ENCODE assay signal across 22 cellular contexts in the genomic region with DNA sequence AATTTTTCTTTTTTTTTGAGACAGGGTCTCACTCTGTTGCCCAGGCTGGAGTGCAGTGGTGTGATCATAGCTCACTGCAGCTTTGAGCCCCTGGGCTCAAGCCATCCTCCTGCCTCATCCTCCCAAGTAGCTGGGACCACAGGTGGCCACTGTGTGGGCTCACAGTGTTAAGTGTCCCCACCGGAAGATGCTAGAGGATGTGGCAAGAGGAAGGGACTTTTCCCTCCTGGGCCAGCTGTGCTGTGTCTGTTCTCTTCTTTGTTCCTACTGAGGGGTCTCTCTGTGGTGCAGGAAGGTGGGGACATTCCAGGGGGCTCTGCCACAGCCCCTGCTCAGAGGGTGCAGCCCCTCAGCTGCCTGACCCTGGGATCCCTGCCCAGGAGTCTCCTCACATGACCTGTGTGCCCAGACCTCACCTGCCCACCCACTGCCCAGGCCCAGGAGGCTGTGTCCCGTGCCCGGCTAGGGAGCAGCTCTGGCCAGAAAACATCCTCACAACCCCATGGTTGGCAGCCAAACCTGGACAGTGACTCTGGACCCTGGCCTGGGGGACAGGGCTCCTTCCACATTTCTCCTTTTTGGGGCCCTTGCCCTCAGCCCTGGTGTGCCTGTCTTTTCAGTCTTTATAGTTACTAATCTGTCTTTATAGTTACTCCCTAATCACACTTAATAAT. TPM values are rescaled to one million over a fixed set of nuclear protein-coding genes. Genes with fewer than 3 reads are reported as not detected.
DNase-seq lines count a peak whose midpoint lies in the region; ATAC-seq and TF ChIP-seq lines count a peak whose summit lies in the region.
"Had no signal": no experiment of that assay in that cellular context is flagged by ENCODE, and none has a peak within 500 bp of the region (broad histone marks: within the 10 kb centered on the region; RNA-seq: fewer than 3 reads in every experiment).

No MANE protein-coding gene starts in this region.

- H4K8ac ChIP-seq in neuronal stem cell (ENCODE audit: low read depth, low read length), result no peak overlapping the region

- no peak overlapping the region for H4K91ac ChIP-seq in neuronal stem cell (ENCODE audit: low read depth, low read length, poor library complexity)

- peak overlapping the region; percentile 38 for H3K27ac Mint-ChIP-seq in activated CD8-positive, alpha-beta memory T cell treated with anti-CD3 and anti-CD28 coated beads, Interleukin-2, amount 10 ng/mL, durations not matched to agents 7 days and 5 days
- H3K27ac Mint-ChIP-seq: activated CD4-positive, alpha-beta memory T cell treated with anti-CD3 and anti-CD28 coated beads for 36 hours had no signal

- H3K9me3 ChIP-seq in neuronal stem cell (replicated peaks in 1 of 2; ENCODE audit: control insufficient read depth in 2 of 2, insufficient read depth in 1 of 2, low read depth in 1 of 2, low read length in 2 of 2) (peaks cover 9 to 15% of the 10 kb centered on the region in 2 donors), adrenal gland (replicated peaks in 1 of 3) (peaks cover 0 to 5% (median 0%) of the 10 kb centered on the region in 3 donors), gastrocnemius medialis (peaks cover 0 to 7% (median 0%) of the 10 kb centered on the region in 3 donors)
- H3K9me3 ChIP-seq: psoas muscle had no signal

- no peak for DNase-seq in activated CD8-positive, alpha-beta memory T cell treated with anti-CD3 and anti-CD28 coated beads, Interleukin-2, amount 10 ng/mL, durations not matched to agents 7 days and 5 days
- DNase-seq in activated CD8-positive, alpha-beta memory T cell treated with anti-CD3 and anti-CD28 coated beads, Interleukin-2, amount 50 U/mL, for 48 hours, result no peak
- DNase-seq in neuronal stem cell (ENCODE audit: low spot score) (no peak), adrenal gland (no peak), cortex of kidney (lab: John Stamatoyannopoulos, UW) (no peak), gastrocnemius medialis (no peak)
- DNase-seq: activated CD4-positive, alpha-beta memory T cell treated with anti-CD3 and anti-CD28 coated beads for 36 hours; activated gamma-delta T cell; brain microvascular endothelial cell; effector CD4-positive, alpha-beta T cell; H7; KG1; MM.1S; NCI-H1436; NCI-H2107; psoas muscle; SIG-M5; SW 1271; upper lobe of right lung had no signal

- no peak overlapping the region for H2BK12ac ChIP-seq in neuronal stem cell (ENCODE audit: low read length)

- no peak overlapping the region for H3K4me3 ChIP-seq in neuronal stem cell (ENCODE audit: low read length in 2 of 2)
- H3K4me3 ChIP-seq in adrenal gland, result no peak overlapping the region
- H3K4me3 ChIP-seq in gastrocnemius medialis, result no peak overlapping the region
- H3K4me3 ChIP-seq: psoas muscle, upper lobe of right lung had no signal

- peaks cover 18% of the 10 kb centered on the region for H3K9me3 Mint-ChIP-seq in activated CD8-positive, alpha-beta memory T cell treated with anti-CD3 and anti-CD28 coated beads, Interleukin-2, amount 10 ng/mL, durations not matched to agents 7 days and 5 days (ENCODE audit: low read depth)

- ATAC-seq in activated CD8-positive, alpha-beta memory T cell treated with anti-CD3 and anti-CD28 coated beads, Interleukin-2, amount 10 ng/mL, durations not matched to agents 7 days and 5 days, result peak; percentile 45
- peak; percentile 77 for ATAC-seq in GM19397 (IDR thresholded peaks at IDR 0.05; ENCODE audit: unreplicated experiment)
- peak; percentile 72 for ATAC-seq in HG03378 (IDR thresholded peaks at IDR 0.05; ENCODE audit: unreplicated experiment)
- ATAC-seq in gastrocnemius medialis, result no peak
- ATAC-seq: Panc1, psoas muscle, upper lobe of right lung had no signal

- no peak overlapping the region for H3K4me2 ChIP-seq in neuronal stem cell (ENCODE audit: insufficient read depth, low read length, poor library complexity, severe bottlenecking)

- no peak overlapping the region for H2BK5ac ChIP-seq in neuronal stem cell (ENCODE audit: low read length)

- H3K4me1 ChIP-seq in neuronal stem cell (ENCODE audit: control insufficient read depth in 2 of 2, insufficient read depth in 1 of 2, low read depth in 1 of 2, low read length in 2 of 2) (no peaks in the 10 kb centered on the region), adrenal gland (replicated peaks in 1 of 2) (no peaks in the 10 kb centered on the region), gastrocnemius medialis (peaks cover 8 to 20% of the 10 kb centered on the region in 2 donors)
- H3K4me1 ChIP-seq: upper lobe of right lung had no signal

- no CpG with 5 or more reads among the region's 3 CpGs for WGBS in neuronal stem cell (ENCODE audit: extremely low coverage in 2 of 2, insufficient read length in 2 of 2, insufficient replicate concordance in 1 of 2), 2 donors
- WGBS in adrenal gland, 4 donors, result 85 to 92% (median 88%) methylated on average over 2 to 3 of the region's 3 CpGs

- H3K27me3 Mint-ChIP-seq in activated CD8-positive, alpha-beta memory T cell treated with anti-CD3 and anti-CD28 coated beads, Interleukin-2, amount 10 ng/mL, durations not matched to agents 7 days and 5 days, result peaks cover 38% of the 10 kb centered on the region

- no peak overlapping the region for H2BK15ac ChIP-seq in neuronal stem cell (ENCODE audit: low read length)

- H3K9ac ChIP-seq in neuronal stem cell (ENCODE audit: low read depth, low read length, poor library complexity), result no peak overlapping the region

- peak overlapping the region; percentile 57 for H2BK120ac ChIP-seq in neuronal stem cell (ENCODE audit: low read depth, low read length)

- H3K36me3 ChIP-seq in neuronal stem cell (replicated peaks in 1 of 2; ENCODE audit: control insufficient read depth in 2 of 2, insufficient read depth in 2 of 2, low read length in 2 of 2) (no peaks in the 10 kb centered on the region), adrenal gland (replicated peaks in 1 of 2) (no peaks in the 10 kb centered on the region), gastrocnemius medialis (no peaks in the 10 kb centered on the region)
- H3K36me3 ChIP-seq: brain microvascular endothelial cell, upper lobe of right lung had no signal

- no peak overlapping the region for H3K18ac ChIP-seq in neuronal stem cell (ENCODE audit: low read length)

- H3K4me3 Mint-ChIP-seq in activated CD8-positive, alpha-beta memory T cell treated with anti-CD3 and anti-CD28 coated beads, Interleukin-2, amount 10 ng/mL, durations not matched to agents 7 days and 5 days, result no peak overlapping the region
- H3K4me3 Mint-ChIP-seq: activated CD4-positive, alpha-beta memory T cell treated with anti-CD3 and anti-CD28 coated beads for 36 hours had no signal

- H3K79me1 ChIP-seq in neuronal stem cell (ENCODE audit: low read depth, low read length), result peaks cover 3% of the 10 kb centered on the region

- H3K4ac ChIP-seq in neuronal stem cell (ENCODE audit: low read length), result no peak overlapping the region

- peaks cover 12% of the 10 kb centered on the region for H3K4me1 Mint-ChIP-seq in activated CD8-positive, alpha-beta memory T cell treated with anti-CD3 and anti-CD28 coated beads, Interleukin-2, amount 10 ng/mL, durations not matched to agents 7 days and 5 days

- H3K27ac ChIP-seq in neuronal stem cell (replicated peaks; ENCODE audit: low read length) (no peak overlapping the region), adrenal gland (no peak overlapping the region), gastrocnemius medialis (no peak overlapping the region)
- H3K27ac ChIP-seq: brain microvascular endothelial cell, psoas muscle, upper lobe of right lung had no signal

- no peak for TF ChIP-seq POLR2A in adrenal gland (IDR thresholded peaks at IDR 0.05)
- no peak for TF ChIP-seq POLR2A in gastrocnemius medialis (IDR thresholded peaks at IDR 0.05)

- no peak for TF ChIP-seq CTCF in adrenal gland (IDR thresholded peaks at IDR 0.05)
- TF ChIP-seq CTCF in gastrocnemius medialis (IDR thresholded peaks at IDR 0.05 in 4 of 5, conservative IDR thresholded peaks at IDR 0.05 in 1 of 5), result no peak

- no peak overlapping the region for H3K23ac ChIP-seq in neuronal stem cell (ENCODE audit: low read depth, low read length, poor library complexity)

- in situ Hi-C loops in gastrocnemius medialis (cut with MboI; ENCODE audit: low sequenced_read_pairs in 4 of 4), result no loop called here

- CTCF ChIA-PET in activated CD8-positive, alpha-beta memory T cell treated with anti-CD3 and anti-CD28 coated beads, Interleukin-2, amount 10 ng/mL, durations not matched to agents 7 days and 5 days (lab: Charles Lee), result interaction anchor here (1.3 to 1.4 kb wide), 2 partner anchors 14 to 28 kb away, joined by 3 to 4 read pairs; a partner anchor contains a TSS

- intact Hi-C loops in adrenal gland (cut with DNase I), result loop anchor here in 1 of 2 donors (10.0 kb wide), 1 partner anchor 296 kb away; no protein-coding TSS in a partner anchor
- intact Hi-C loops in gastrocnemius medialis (cut with DNase I; ENCODE audit: low total_unique reads), result no loop called here

- no peak overlapping the region for H2AFZ ChIP-seq in neuronal stem cell (ENCODE audit: low read length)

- H2AK5ac ChIP-seq in neuronal stem cell (ENCODE audit: low read depth, low read length), result peak overlapping the region; percentile 52

- no peak overlapping the region for H3K14ac ChIP-seq in neuronal stem cell (ENCODE audit: low read length)

- peaks cover 13% of the 10 kb centered on the region for H3K36me3 Mint-ChIP-seq in activated CD8-positive, alpha-beta memory T cell treated with anti-CD3 and anti-CD28 coated beads, Interleukin-2, amount 10 ng/mL, durations not matched to agents 7 days and 5 days

- H3K27me3 ChIP-seq in neuronal stem cell (ENCODE audit: control insufficient read depth in 3 of 3, insufficient read depth in 3 of 3, low read depth in 1 of 3, low read length in 3 of 3), result no peaks in the 10 kb centered on the region
- H3K27me3 ChIP-seq in adrenal gland, result no peaks in the 10 kb centered on the region
- no peaks in the 10 kb centered on the region for H3K27me3 ChIP-seq in gastrocnemius medialis
- H3K27me3 ChIP-seq: brain microvascular endothelial cell had no signal

RNA-seq across cellular contexts. Expression of a gene that starts 14.4 kb away (rescaled TPM):
- total RNA-seq in activated CD8-positive, alpha-beta memory T cell treated with anti-CD3 and anti-CD28 coated beads, Interleukin-2, amount 10 ng/mL, durations not matched to agents 7 days and 5 days, result 100 to 1,000 TPM; 120 to 143 TPM
- 91.9 TPM for polyA plus RNA-seq in neuronal stem cell (2013, experiment 1 of 2)
- polyA plus RNA-seq in neuronal stem cell (2013, experiment 2 of 2), result 92.3 TPM
- total RNA-seq in adrenal gland (100 to 1,000 TPM in 3 of 8 donors, 10 to 100 TPM in 5; 50.1 to 126 (median 91.6) TPM), gastrocnemius medialis (100 to 1,000 TPM; 145 to 381 (median 164) TPM)
- polyA plus RNA-seq in adrenal gland, result 100 to 1,000 TPM in 2 of 3 donors, 10 to 100 TPM in 1; 36.5 to 139 (median 116) TPM

Comparison
In these comparisons a context has a peak if more than half of its experiments do, and no peak if none do; other contexts are left out.
1. ATAC-seq: peak in activated CD8-positive, alpha-beta memory T cell treated with anti-CD3 and anti-CD28 coated beads, Interleukin-2, amount 10 ng/mL, durations not matched to agents 7 days and 5 days (single experiment), GM19397 (single experiment) and HG03378 (single experiment); none in gastrocnemius medialis (0 of 2).